Comparison of ENCODE assay signal across 27 cellular contexts in the genomic region with DNA sequence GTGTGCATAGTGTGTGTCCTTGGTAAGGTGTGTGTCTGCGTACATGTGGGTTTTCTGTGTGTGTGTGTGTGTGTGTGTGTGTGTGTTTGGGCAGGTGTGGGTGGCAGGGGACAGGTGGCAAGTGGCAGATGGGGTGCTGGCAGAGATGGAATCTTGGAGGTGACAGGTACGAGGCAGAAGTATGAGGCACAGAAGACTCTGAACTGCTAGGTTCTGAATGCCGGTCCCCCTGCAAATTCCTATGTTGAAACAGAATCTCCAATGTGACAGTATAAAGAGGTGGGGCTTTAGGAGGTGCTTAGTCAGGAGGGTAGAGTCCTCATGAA.
"Had no signal": no experiment of that assay in that cellular context is flagged by ENCODE, and none has a peak within 500 bp of the region (broad histone marks: within the 10 kb centered on the region; RNA-seq: fewer than 3 reads in every experiment).

No MANE protein-coding gene starts in this region.

- ATAC-seq: activated CD8-positive, alpha-beta T cell treated with anti-CD3 and anti-CD28 coated beads for 36 hours; activated naive CD8-positive, alpha-beta T cell treated with anti-CD3 and anti-CD28 coated beads, Interleukin-2, amount 50 U/mL, for 24 hours; Panc1 had no signal

- H3K27me3 ChIP-seq: SJSA1 had no signal

- H3K27ac ChIP-seq: SJSA1 had no signal

- H3K4me1 Mint-ChIP-seq: activated CD4-positive, alpha-beta T cell treated with anti-CD3 and anti-CD28 coated beads, Interleukin-2, amount 10 ng/mL, durations not matched to agents 24 days and 14 days; activated naive CD8-positive, alpha-beta T cell treated with anti-CD3 and anti-CD28 coated beads, Interleukin-2, amount 50 U/mL, for 24 hours; brain had no signal

- H3K4me3 Mint-ChIP-seq: activated CD4-positive, alpha-beta T cell treated with anti-CD3 and anti-CD28 coated beads, Interleukin-2, amount 10 ng/mL, durations not matched to agents 24 days and 14 days; activated CD8-positive, alpha-beta T cell treated with anti-CD3 and anti-CD28 coated beads for 36 hours; activated naive CD4-positive, alpha-beta T cell treated with anti-CD3 and anti-CD28 coated beads for 36 hours; activated naive CD8-positive, alpha-beta T cell; activated naive CD8-positive, alpha-beta T cell treated with anti-CD3 and anti-CD28 coated beads, Interleukin-2, amount 50 U/mL, for 24 hours; activated T-cell treated with anti-CD3 and anti-CD28 coated beads, Interleukin-2, amount 50 U/mL, for 24 hours; activated T-helper 1 cell treated with anti-CD3 and anti-CD28 coated beads, Interleukin-12 subunit alpha, Interleukin-12 subunit beta, Interleukin-2, Interleukin-4 antibody, amounts not matched to agents 30 ng/mL and 10 ng/mL and 1 ng/mL, durations not matched to agents 14 hours and 24 hours and 36 hours; brain; T-helper 1 cell treated with Interleukin-12 subunit alpha and Interleukin-12 subunit beta and Interleukin-4 antibody, amounts not matched to agents 30 μg/mL and 1 μg/mL, for 36 hours; T-helper 2 cell treated with Interferon-gamma antibody and Interleukin-4, amounts not matched to agents 5 μg/mL and 100 μg/mL, for 36 hours had no signal

- H3K27ac Mint-ChIP-seq: activated CD4-positive, alpha-beta T cell treated with anti-CD3 and anti-CD28 coated beads, Interleukin-2, amount 10 ng/mL, durations not matched to agents 24 days and 14 days; activated CD8-positive, alpha-beta T cell treated with anti-CD3 and anti-CD28 coated beads for 36 hours; activated naive CD4-positive, alpha-beta T cell treated with anti-CD3 and anti-CD28 coated beads for 36 hours; activated naive CD8-positive, alpha-beta T cell; activated naive CD8-positive, alpha-beta T cell treated with anti-CD3 and anti-CD28 coated beads, Interleukin-2, amount 50 U/mL, for 24 hours; activated T-cell treated with anti-CD3 and anti-CD28 coated beads, Interleukin-2, amount 50 U/mL, for 24 hours; activated T-helper 1 cell treated with anti-CD3 and anti-CD28 coated beads, Interleukin-12 subunit alpha, Interleukin-12 subunit beta, Interleukin-2, Interleukin-4 antibody, amounts not matched to agents 30 ng/mL and 10 ng/mL and 1 ng/mL, durations not matched to agents 14 hours and 24 hours and 36 hours; T-helper 1 cell treated with Interleukin-12 subunit alpha and Interleukin-12 subunit beta and Interleukin-4 antibody, amounts not matched to agents 30 μg/mL and 1 μg/mL, for 36 hours; T-helper 2 cell treated with Interferon-gamma antibody and Interleukin-4, amounts not matched to agents 5 μg/mL and 100 μg/mL, for 36 hours had no signal

- H3K9me3 Mint-ChIP-seq: activated CD4-positive, alpha-beta T cell treated with anti-CD3 and anti-CD28 coated beads, Interleukin-2, amount 10 ng/mL, durations not matched to agents 24 days and 14 days; activated CD8-positive, alpha-beta T cell treated with anti-CD3 and anti-CD28 coated beads for 36 hours; activated naive CD4-positive, alpha-beta T cell treated with anti-CD3 and anti-CD28 coated beads for 36 hours; activated naive CD8-positive, alpha-beta T cell treated with anti-CD3 and anti-CD28 coated beads, Interleukin-2, amount 50 U/mL, for 24 hours; activated T-cell treated with anti-CD3 and anti-CD28 coated beads, Interleukin-2, amount 50 U/mL, for 24 hours; activated T-helper 1 cell treated with anti-CD3 and anti-CD28 coated beads, Interleukin-12 subunit alpha, Interleukin-12 subunit beta, Interleukin-2, Interleukin-4 antibody, amounts not matched to agents 30 ng/mL and 10 ng/mL and 1 ng/mL, durations not matched to agents 14 hours and 24 hours and 36 hours; brain; T-helper 1 cell treated with Interleukin-12 subunit alpha and Interleukin-12 subunit beta and Interleukin-4 antibody, amounts not matched to agents 30 μg/mL and 1 μg/mL, for 36 hours; T-helper 2 cell treated with Interferon-gamma antibody and Interleukin-4, amounts not matched to agents 5 μg/mL and 100 μg/mL, for 36 hours had no signal

- H3K4me2 ChIP-seq: SK-N-SH had no signal

- H3K27me3 Mint-ChIP-seq: activated CD4-positive, alpha-beta T cell treated with anti-CD3 and anti-CD28 coated beads, Interleukin-2, amount 10 ng/mL, durations not matched to agents 24 days and 14 days; activated CD8-positive, alpha-beta T cell treated with anti-CD3 and anti-CD28 coated beads for 36 hours; activated naive CD8-positive, alpha-beta T cell; activated T-cell treated with anti-CD3 and anti-CD28 coated beads, Interleukin-2, amount 50 U/mL, for 24 hours; brain had no signal

- H3K4me3 ChIP-seq: SJSA1 had no signal

- H3K36me3 ChIP-seq: SJSA1 had no signal

- DNase-seq: activated CD4-positive, alpha-beta T cell treated with anti-CD3 and anti-CD28 coated beads, Interleukin-2, amount 10 ng/mL, durations not matched to agents 24 days and 14 days; activated CD4-positive, alpha-beta T cell treated with anti-CD3 and anti-CD28 coated beads, Interleukin-2, amount 50 U/mL, for 4 hours; activated CD8-positive, alpha-beta T cell treated with anti-CD3 and anti-CD28 coated beads for 36 hours; activated gamma-delta T cell treated with Interleukin-2 at 50 U/mL for 16 hours; activated naive CD4-positive, alpha-beta T cell treated with anti-CD3 and anti-CD28 coated beads for 36 hours; activated naive CD8-positive, alpha-beta T cell treated with anti-CD3 and anti-CD28 coated beads, Interleukin-2, amount 50 U/mL, for 24 hours; activated T-cell treated with anti-CD3 and anti-CD28 coated beads, Interleukin-2, amount 50 U/mL, for 24 hours; anterior cingulate cortex; Karpas-422; KBM-7; NCI-H1048; NCI-H1105 treated with DMSO at 0.1 percent for 48 hours; NCI-H1436; NCI-H1694; NCI-H1930; NCI-H2081 treated with DMSO at 0.1 percent for 48 hours; NCI-H345; NCI-H524 treated with DMSO at 0.1 percent for 48 hours; SHP77 treated with DMSO at 0.1 percent for 48 hours; SK-N-SH had no signal

- H3K4me1 ChIP-seq: SJSA1 had no signal

- H3K36me3 Mint-ChIP-seq: activated naive CD8-positive, alpha-beta T cell had no signal

- H3K9me3 ChIP-seq: SJSA1, SK-N-SH had no signal

- H3K9ac ChIP-seq: SK-N-SH had no signal
